13 cellular contexts compared by ENCODE assay signal in genomic region chr6:44052419-44053011, GRCh38.
DNase-seq lines count a peak whose midpoint lies in the region; ATAC-seq and TF ChIP-seq lines count a peak whose summit lies in the region.
"Had no signal": no experiment of that assay in that cellular context is flagged by ENCODE, and none has a peak within 500 bp of the region (broad histone marks: within the 10 kb centered on the region; RNA-seq: fewer than 3 reads in every experiment).

No MANE protein-coding gene starts in this region.

- H3K4me1 Mint-ChIP-seq in brain, result peaks cover 86% of the 10 kb centered on the region
- H3K4me1 Mint-ChIP-seq: naive B cell; stimulated activated memory B cell treated with anti-CD40 and anti-IgM and Interleukin-4, amounts not matched to agents 10 μg/mL and 1 μg/mL and 100 μg/mL, for 72 hours had no signal

- no peak overlapping the region for H3K4me3 ChIP-seq in HEK293 (ENCODE audit: low read depth, low read length)
- H3K4me3 ChIP-seq in effector memory CD4-positive, alpha-beta T cell (ENCODE audit: insufficient read depth, low read depth, low read length, poor library complexity, severe bottlenecking), result no peak overlapping the region

- H3K27me3 ChIP-seq in effector memory CD4-positive, alpha-beta T cell (replicated peaks; ENCODE audit: control insufficient read depth, insufficient read depth, low read length, poor library complexity, severe bottlenecking), result no peaks in the 10 kb centered on the region

- no peaks in the 10 kb centered on the region for H3K27me3 Mint-ChIP-seq in brain

- CTCF ChIA-PET in HEK293 (lab: Yijun Ruan, JAX), result interaction anchor here (0.6 to 3.2 kb wide), 9 partner anchors 9 to 328 kb away, joined by 3 to 22 read pairs (median 3); partner anchors contain the start of gene VEGFA

- no peaks in the 10 kb centered on the region for H3K9me3 ChIP-seq in HEK293 (ENCODE audit: control insufficient read depth, insufficient read depth, low read depth, low read length)
- no peaks in the 10 kb centered on the region for H3K9me3 ChIP-seq in effector memory CD4-positive, alpha-beta T cell (ENCODE audit: control insufficient read depth, low read length)

- TF ChIP-seq CTCF in HEK293 (tag by site-specific recombination; IDR thresholded peaks at IDR 0.05), result no peak
- TF ChIP-seq CTCF in brain (conservative IDR thresholded peaks at IDR 0.05), result no peak

- H3K27ac ChIP-seq in HEK293 (ENCODE audit: extremely low read depth, low read depth, low read length), result no peak overlapping the region
- no peak overlapping the region for H3K27ac ChIP-seq in effector memory CD4-positive, alpha-beta T cell (ENCODE audit: insufficient read depth, low read length, poor library complexity, severe bottlenecking)

- ATAC-seq in GM18870 (IDR thresholded peaks at IDR 0.05; ENCODE audit: unreplicated experiment), result no peak
- ATAC-seq: stimulated activated memory B cell treated with anti-CD40 and anti-IgM and Interleukin-4, amounts not matched to agents 10 μg/mL and 1 μg/mL and 100 μg/mL, for 72 hours had no signal

- peak overlapping the region in 2 of 5 experiments; percentile 3 to 8 for H3K4me3 Mint-ChIP-seq in brain
- H3K4me3 Mint-ChIP-seq: dendritic cell treated with granulocyte-macrophage colony-stimulating factor and Interleukin-4, amounts not matched to agents 40 ng/mL and 50 ng/mL, for 4 days; naive B cell; stimulated activated memory B cell treated with anti-CD40 and anti-IgM and Interleukin-4, amounts not matched to agents 10 μg/mL and 1 μg/mL and 100 μg/mL, for 72 hours had no signal

- POLR2A ChIA-PET in HEK293 (lab: Yijun Ruan, JAX), result interaction anchor here (0.5 to 1.3 kb wide), 4 partner anchors 9 to 1048 kb away, joined by 3 to 5 read pairs (median 3); no protein-coding TSS in a partner anchor

- H3K36me3 ChIP-seq in HEK293 (ENCODE audit: control insufficient read depth in 2 of 2, insufficient read depth in 1 of 2, low read length in 2 of 2), result no peaks in the 10 kb centered on the region
- no peaks in the 10 kb centered on the region for H3K36me3 ChIP-seq in effector memory CD4-positive, alpha-beta T cell (ENCODE audit: control insufficient read depth, insufficient read depth, low read length)

- no peaks in the 10 kb centered on the region for H3K9me3 Mint-ChIP-seq in brain
- H3K9me3 Mint-ChIP-seq: dendritic cell treated with granulocyte-macrophage colony-stimulating factor and Interleukin-4, amounts not matched to agents 40 ng/mL and 50 ng/mL, for 4 days; naive B cell; stimulated activated memory B cell treated with anti-CD40 and anti-IgM and Interleukin-4, amounts not matched to agents 10 μg/mL and 1 μg/mL and 100 μg/mL, for 72 hours had no signal

- H3K4me1 ChIP-seq in HEK293 (ENCODE audit: control insufficient read depth, insufficient read depth, low read length), result no peaks in the 10 kb centered on the region
- no peaks in the 10 kb centered on the region for H3K4me1 ChIP-seq in effector memory CD4-positive, alpha-beta T cell (ENCODE audit: control insufficient read depth, insufficient read depth, low read length, poor library complexity, severe bottlenecking)

- peak; percentile 81 for DNase-seq in iPS-NIHi11 (ENCODE audit: low spot score)
- DNase-seq in stromal cell of bone marrow (ENCODE audit: low read depth), result peak; percentile 79
- DNase-seq in GM19238 (ENCODE audit: insufficient read length, low spot score), result no peak
- no peak for DNase-seq in effector memory CD4-positive, alpha-beta T cell
- DNase-seq in stimulated activated CD4-positive, alpha-beta T cell treated with anti-CD3 and anti-CD28 coated beads, Interleukin-15, amount 100 ng/mL, for 24 hours, result no peak
- DNase-seq: activated CD4-positive, CD25-positive, alpha-beta regulatory T cell; naive B cell; NCI-H2081 had no signal

- H3K36me3 Mint-ChIP-seq in brain, result no peaks in the 10 kb centered on the region
- H3K36me3 Mint-ChIP-seq: naive B cell; stimulated activated memory B cell treated with anti-CD40 and anti-IgM and Interleukin-4, amounts not matched to agents 10 μg/mL and 1 μg/mL and 100 μg/mL, for 72 hours had no signal

- peak overlapping the region; percentile 90 to 97 (median 95) for H3K27ac Mint-ChIP-seq in brain
- H3K27ac Mint-ChIP-seq: stimulated activated memory B cell treated with anti-CD40 and anti-IgM and Interleukin-4, amounts not matched to agents 10 μg/mL and 1 μg/mL and 100 μg/mL, for 72 hours had no signal

TF ChIP-seq in HEK293, 187 proteins besides CTCF, POLR2A, EP300 and RAD21 (continues in another document):
- TF ChIP-seq ZBTB17 (tag by site-specific recombination; IDR thresholded peaks at IDR 0.05) (peak; percentile 78), ZNF600 (tag by site-specific recombination; IDR thresholded peaks at IDR 0.05) (peak; percentile 48; the same call in 1 of the 2 replicates), ZNF335 (tag by site-specific recombination; conservative IDR thresholded peaks at IDR 0.05) (peak; percentile 100), ZIC2 (tag by site-specific recombination; IDR thresholded peaks at IDR 0.05) (peak; percentile 68), ZNF785 (tag by site-specific recombination; IDR thresholded peaks at IDR 0.05) (no peak), ZNF629 (tag by site-specific recombination; IDR thresholded peaks at IDR 0.05) (peak; percentile 32; the same call in 1 of the 2 replicates), ZBTB21 (tag by site-specific recombination; IDR thresholded peaks at IDR 0.05) (peak; percentile 48; the same call in 1 of the 2 replicates), ZNF530 (tag by site-specific recombination; IDR thresholded peaks at IDR 0.05; ENCODE audit: low read depth) (no peak), ZBTB20 (tag by site-specific recombination; IDR thresholded peaks at IDR 0.05) (peak; percentile 85), AEBP2 (tag by site-specific recombination; IDR thresholded peaks at IDR 0.05; ENCODE audit: borderline replicate concordance) (no peak), PATZ1 (tag by site-specific recombination; IDR thresholded peaks at IDR 0.05) (0 out of 2 replicates have a peak, but pooled peaks have one; percentile 26), ZNF76 (tag by site-specific recombination; IDR thresholded peaks at IDR 0.05; ENCODE audit: borderline replicate concordance, low read depth) (peak; percentile 94), ATF2 (tag by site-specific recombination; IDR thresholded peaks at IDR 0.05; ENCODE audit: low read depth) (peak; percentile 55; the same call in 1 of the 2 replicates), ZFP69B (tag by site-specific recombination; IDR thresholded peaks at IDR 0.05) (peak; percentile 68; the same call in 1 of the 2 replicates), GLIS1 (tag by site-specific recombination; IDR thresholded peaks at IDR 0.05) (peak; percentile 75), SP2 (tag by site-specific recombination; IDR thresholded peaks at IDR 0.05) (peak; percentile 46), ZNF654 (tag by site-specific recombination; IDR thresholded peaks at IDR 0.05; ENCODE audit: low read depth) (no peak)

Comparison
In these comparisons a context has a peak if more than half of its experiments do, and no peak if none do; other contexts are left out.
1. DNase-seq: peak in iPS-NIHi11 (single experiment) and stromal cell of bone marrow (single experiment); none in GM19238 (single experiment), effector memory CD4-positive, alpha-beta T cell (0 of 3) and stimulated activated CD4-positive, alpha-beta T cell treated with anti-CD3 and anti-CD28 coated beads, Interleukin-15, amount 100 ng/mL, for 24 hours (single experiment).